In genomic region chr4:48830706-48831531, GRCh38 we compare ENCODE assay signal across 1 cellular context.
TF ChIP-seq lines count a peak whose summit lies in the region.

Gene OCIAD1, plus strand, starts transcription at chr4:48831088. Its CDS starts 1,537 bp downstream, at chr4:48832625.

TF ChIP-seq in GM23338, 12 proteins besides CTCF, POLR2A, EP300 and RAD21 (continued from another document):
- TF ChIP-seq ZNF462 (CRISPR knock-in tag; IDR thresholded peaks at IDR 0.05) (no peak), ZNF114 (CRISPR knock-in tag; IDR thresholded peaks at IDR 0.05) (no peak)
